1 cellular context compared by ENCODE assay signal in genomic region chr14:69151458-69152180, GRCh38.
TF ChIP-seq lines count a peak whose summit lies in the region.

No MANE protein-coding gene starts in this region.

TF ChIP-seq in K562, 482 proteins besides CTCF, POLR2A, EP300 and RAD21 (continued from another document and continues in another):
- TF ChIP-seq MLLT1 (IDR thresholded peaks at IDR 0.05) (peak in 1 of 2 experiments; percentile 98; a peak in 2 of 4 replicates), RUNX1 (IDR thresholded peaks at IDR 0.05; ENCODE audit: low read depth) (no peak), HDAC6 (IDR thresholded peaks at IDR 0.05; ENCODE audit: low read depth, low read length) (no peak), RBFOX2 (IDR thresholded peaks at IDR 0.05; ENCODE audit: low read depth, low read length) (peak; percentile 83), U2AF2 (optimal IDR thresholded peaks at IDR 0.05; ENCODE audit: low read depth, low read length) (no peak), FOXP1 (CRISPR knock-in tag; IDR thresholded peaks at IDR 0.05) (peak; percentile 33; the same call in 1 of the 2 replicates), AFF4 (CRISPR knock-in tag; IDR thresholded peaks at IDR 0.05) (0 out of 2 replicates have a peak, but pooled peaks have one; percentile 43), ZNF76 (CRISPR knock-in tag; IDR thresholded peaks at IDR 0.05; ENCODE audit: borderline replicate concordance) (no peak), KLF6 (CRISPR knock-in tag; IDR thresholded peaks at IDR 0.05; ENCODE audit: borderline replicate concordance) (no peak), WHSC1 (IDR thresholded peaks at IDR 0.05; ENCODE audit: low read length) (no peak), BRCA1 (IDR thresholded peaks at IDR 0.05) (no peak), BRCA1 (CRISPR knock-in tag; IDR thresholded peaks at IDR 0.05) (no peak), DIDO1 (tag; IDR thresholded peaks at IDR 0.05; ENCODE audit: low read depth) (peak; percentile 63), FOXJ3 (CRISPR knock-in tag; IDR thresholded peaks at IDR 0.05) (no peak), JUN (IDR thresholded peaks at IDR 0.05; ENCODE audit: borderline replicate concordance, low read depth, low read length) (no peak), JUN (CRISPR knock-in tag; IDR thresholded peaks at IDR 0.05; ENCODE audit: borderline replicate concordance) (no peak), EP400 (IDR thresholded peaks at IDR 0.05) (peak; percentile 39; the same call in 1 of the 2 replicates), ZNF766 (CRISPR knock-in tag; conservative IDR thresholded peaks at IDR 0.05) (no peak), RERE (CRISPR knock-in tag; IDR thresholded peaks at IDR 0.05; ENCODE audit: borderline replicate concordance) (no peak), TBP (optimal IDR thresholded peaks at IDR 0.05; ENCODE audit: low read depth, low read length) (no peak), DEAF1 (CRISPR knock-in tag; IDR thresholded peaks at IDR 0.05) (no peak), MYC (IDR thresholded peaks at IDR 0.05; ENCODE audit: low read depth, low read length) (0 out of 2 replicates have a peak, but pooled peaks have one; percentile 24), MYC (CRISPR knock-in tag; IDR thresholded peaks at IDR 0.05; ENCODE audit: borderline replicate concordance, low read depth) (no peak), HNRNPUL1 (IDR thresholded peaks at IDR 0.05; ENCODE audit: low read length) (no peak), NKRF (IDR thresholded peaks at IDR 0.05; ENCODE audit: borderline replicate concordance) (peak; percentile 47; the same call in 1 of the 2 replicates), ERF (CRISPR knock-in tag; IDR thresholded peaks at IDR 0.05) (no peak), HDAC2 (IDR thresholded peaks at IDR 0.05) (no peak), ZNF551 (CRISPR knock-in tag; IDR thresholded peaks at IDR 0.05) (no peak)
- TF ChIP-seq, protein P1, sequence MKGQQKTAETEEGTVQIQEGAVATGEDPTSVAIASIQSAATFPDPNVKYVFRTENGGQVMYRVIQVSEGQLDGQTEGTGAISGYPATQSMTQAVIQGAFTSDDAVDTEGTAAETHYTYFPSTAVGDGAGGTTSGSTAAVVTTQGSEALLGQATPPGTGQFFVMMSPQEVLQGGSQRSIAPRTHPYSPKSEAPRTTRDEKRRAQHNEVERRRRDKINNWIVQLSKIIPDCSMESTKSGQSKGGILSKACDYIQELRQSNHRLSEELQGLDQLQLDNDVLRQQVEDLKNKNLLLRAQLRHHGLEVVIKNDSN (CRISPR knock-in tag; IDR thresholded peaks at IDR 0.05), result no peak
- TF ChIP-seq, protein P2, sequence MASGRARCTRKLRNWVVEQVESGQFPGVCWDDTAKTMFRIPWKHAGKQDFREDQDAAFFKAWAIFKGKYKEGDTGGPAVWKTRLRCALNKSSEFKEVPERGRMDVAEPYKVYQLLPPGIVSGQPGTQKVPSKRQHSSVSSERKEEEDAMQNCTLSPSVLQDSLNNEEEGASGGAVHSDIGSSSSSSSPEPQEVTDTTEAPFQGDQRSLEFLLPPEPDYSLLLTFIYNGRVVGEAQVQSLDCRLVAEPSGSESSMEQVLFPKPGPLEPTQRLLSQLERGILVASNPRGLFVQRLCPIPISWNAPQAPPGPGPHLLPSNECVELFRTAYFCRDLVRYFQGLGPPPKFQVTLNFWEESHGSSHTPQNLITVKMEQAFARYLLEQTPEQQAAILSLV (tag; IDR thresholded peaks at IDR 0.05), result no peak
- TF ChIP-seq, protein P3, sequence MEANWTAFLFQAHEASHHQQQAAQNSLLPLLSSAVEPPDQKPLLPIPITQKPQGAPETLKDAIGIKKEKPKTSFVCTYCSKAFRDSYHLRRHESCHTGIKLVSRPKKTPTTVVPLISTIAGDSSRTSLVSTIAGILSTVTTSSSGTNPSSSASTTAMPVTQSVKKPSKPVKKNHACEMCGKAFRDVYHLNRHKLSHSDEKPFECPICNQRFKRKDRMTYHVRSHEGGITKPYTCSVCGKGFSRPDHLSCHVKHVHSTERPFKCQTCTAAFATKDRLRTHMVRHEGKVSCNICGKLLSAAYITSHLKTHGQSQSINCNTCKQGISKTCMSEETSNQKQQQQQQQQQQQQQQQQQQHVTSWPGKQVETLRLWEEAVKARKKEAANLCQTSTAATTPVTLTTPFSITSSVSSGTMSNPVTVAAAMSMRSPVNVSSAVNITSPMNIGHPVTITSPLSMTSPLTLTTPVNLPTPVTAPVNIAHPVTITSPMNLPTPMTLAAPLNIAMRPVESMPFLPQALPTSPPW (CRISPR knock-in tag; IDR thresholded peaks at IDR 0.05), result peak; percentile 91
- TF ChIP-seq, protein P4, sequence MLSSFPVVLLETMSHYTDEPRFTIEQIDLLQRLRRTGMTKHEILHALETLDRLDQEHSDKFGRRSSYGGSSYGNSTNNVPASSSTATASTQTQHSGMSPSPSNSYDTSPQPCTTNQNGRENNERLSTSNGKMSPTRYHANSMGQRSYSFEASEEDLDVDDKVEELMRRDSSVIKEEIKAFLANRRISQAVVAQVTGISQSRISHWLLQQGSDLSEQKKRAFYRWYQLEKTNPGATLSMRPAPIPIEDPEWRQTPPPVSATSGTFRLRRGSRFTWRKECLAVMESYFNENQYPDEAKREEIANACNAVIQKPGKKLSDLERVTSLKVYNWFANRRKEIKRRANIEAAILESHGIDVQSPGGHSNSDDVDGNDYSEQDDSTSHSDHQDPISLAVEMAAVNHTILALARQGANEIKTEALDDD (IDR thresholded peaks at IDR 0.05), result no peak
- TF ChIP-seq, protein P5, sequence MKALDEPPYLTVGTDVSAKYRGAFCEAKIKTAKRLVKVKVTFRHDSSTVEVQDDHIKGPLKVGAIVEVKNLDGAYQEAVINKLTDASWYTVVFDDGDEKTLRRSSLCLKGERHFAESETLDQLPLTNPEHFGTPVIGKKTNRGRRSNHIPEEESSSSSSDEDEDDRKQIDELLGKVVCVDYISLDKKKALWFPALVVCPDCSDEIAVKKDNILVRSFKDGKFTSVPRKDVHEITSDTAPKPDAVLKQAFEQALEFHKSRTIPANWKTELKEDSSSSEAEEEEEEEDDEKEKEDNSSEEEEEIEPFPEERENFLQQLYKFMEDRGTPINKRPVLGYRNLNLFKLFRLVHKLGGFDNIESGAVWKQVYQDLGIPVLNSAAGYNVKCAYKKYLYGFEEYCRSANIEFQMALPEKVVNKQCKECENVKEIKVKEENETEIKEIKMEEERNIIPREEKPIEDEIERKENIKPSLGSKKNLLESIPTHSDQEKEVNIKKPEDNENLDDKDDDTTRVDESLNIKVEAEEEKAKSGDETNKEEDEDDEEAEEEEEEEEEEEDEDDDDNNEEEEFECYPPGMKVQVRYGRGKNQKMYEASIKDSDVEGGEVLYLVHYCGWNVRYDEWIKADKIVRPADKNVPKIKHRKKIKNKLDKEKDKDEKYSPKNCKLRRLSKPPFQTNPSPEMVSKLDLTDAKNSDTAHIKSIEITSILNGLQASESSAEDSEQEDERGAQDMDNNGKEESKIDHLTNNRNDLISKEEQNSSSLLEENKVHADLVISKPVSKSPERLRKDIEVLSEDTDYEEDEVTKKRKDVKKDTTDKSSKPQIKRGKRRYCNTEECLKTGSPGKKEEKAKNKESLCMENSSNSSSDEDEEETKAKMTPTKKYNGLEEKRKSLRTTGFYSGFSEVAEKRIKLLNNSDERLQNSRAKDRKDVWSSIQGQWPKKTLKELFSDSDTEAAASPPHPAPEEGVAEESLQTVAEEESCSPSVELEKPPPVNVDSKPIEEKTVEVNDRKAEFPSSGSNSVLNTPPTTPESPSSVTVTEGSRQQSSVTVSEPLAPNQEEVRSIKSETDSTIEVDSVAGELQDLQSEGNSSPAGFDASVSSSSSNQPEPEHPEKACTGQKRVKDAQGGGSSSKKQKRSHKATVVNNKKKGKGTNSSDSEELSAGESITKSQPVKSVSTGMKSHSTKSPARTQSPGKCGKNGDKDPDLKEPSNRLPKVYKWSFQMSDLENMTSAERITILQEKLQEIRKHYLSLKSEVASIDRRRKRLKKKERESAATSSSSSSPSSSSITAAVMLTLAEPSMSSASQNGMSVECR (CRISPR knock-in tag; IDR thresholded peaks at IDR 0.05), result peak; percentile 60; the same call in 1 of the 2 replicates
